In genomic region chr1:73800376-73800775, GRCh38 we compare ENCODE assay signal across 13 cellular contexts.
A peak's percentile ranks its signal among the peaks of the same experiment; 100 is the strongest.
DNase-seq lines count a peak whose midpoint lies in the region; ATAC-seq and TF ChIP-seq lines count a peak whose summit lies in the region.
"Had no signal": no experiment of that assay in that cellular context is flagged by ENCODE, and none has a peak within 500 bp of the region (broad histone marks: within the 10 kb centered on the region; RNA-seq: fewer than 3 reads in every experiment).

No MANE protein-coding gene starts in this region.

- intact Hi-C loops in colonic mucosa (cut with DNase I): no loop called here

- TF ChIP-seq CTCF in astrocyte of the cerebellum (IDR thresholded peaks at IDR 0.05; ENCODE audit: low read depth, low read length, missing control alignments): no peak
- TF ChIP-seq CTCF in foreskin keratinocyte (conservative IDR thresholded peaks at IDR 0.05): no peak
- no peak for TF ChIP-seq CTCF in colonic mucosa (IDR thresholded peaks at IDR 0.05)

- H3K9me3 ChIP-seq in colonic mucosa: no peaks in the 10 kb centered on the region

- H3K27ac ChIP-seq in foreskin keratinocyte (no peak overlapping the region), colonic mucosa (no peak overlapping the region)

- in situ Hi-C loops in astrocyte of the cerebellum (cut with HindIII; ENCODE audit: low sequenced_read_pairs): no loop called here

- H3K4me1 ChIP-seq in foreskin keratinocyte: no peaks in the 10 kb centered on the region
- no peaks in the 10 kb centered on the region for H3K4me1 ChIP-seq in colonic mucosa

- H3K27me3 ChIP-seq in foreskin keratinocyte: no peaks in the 10 kb centered on the region
- no peaks in the 10 kb centered on the region for H3K27me3 ChIP-seq in colonic mucosa

- H3K4me3 ChIP-seq in astrocyte of the cerebellum (ENCODE audit: low read depth, low read length) (no peak overlapping the region), colonic mucosa (no peak overlapping the region)

- H3K36me3 ChIP-seq in colonic mucosa: no peaks in the 10 kb centered on the region

- ATAC-seq in foreskin keratinocyte (no peak), HG03095 (IDR thresholded peaks at IDR 0.05; ENCODE audit: unreplicated experiment) (no peak), GM18858 (IDR thresholded peaks at IDR 0.05; ENCODE audit: unreplicated experiment) (no peak)
- ATAC-seq: stimulated activated memory B cell treated with anti-CD40 and anti-IgM and Interleukin-4, amounts not matched to agents 10 μg/mL and 1 μg/mL and 100 μg/mL, for 72 hours had no signal

- DNase-seq in A172 (ENCODE audit: low spot score) (peak; percentile 16), H4 (ENCODE audit: low spot score) (peak; percentile 62), astrocyte of the cerebellum (ENCODE audit: low read depth) (peak; percentile 20), foreskin keratinocyte (peak; percentile 9 to 23), NCI-H2227 treated with DMSO at 0.1 percent for 48 hours (lab: John Stamatoyannopoulos, UW) (no peak), colonic mucosa (no peak)
- DNase-seq: ACHN; activated CD4-positive, alpha-beta T cell treated with anti-CD3 and anti-CD28 coated beads for 48 hours; NCI-H1105; NCI-H226 had no signal

- no peak overlapping the region for H3K9ac ChIP-seq in colonic mucosa (ENCODE audit: low read depth in 2 of 2, low read length in 2 of 2)

Comparison
In these comparisons a context has a peak if more than half of its experiments do, and no peak if none do; other contexts are left out.
1. DNase-seq: peak in A172 (single experiment), H4 (single experiment), astrocyte of the cerebellum (single experiment) and foreskin keratinocyte (2 of 2); none in NCI-H2227 treated with DMSO at 0.1 percent for 48 hours (single experiment) and colonic mucosa (single experiment).